23 cellular contexts compared by ENCODE assay signal in genomic region chr1:37015713-37016112, GRCh38. TPM values are rescaled to one million over a fixed set of nuclear protein-coding genes. Genes with fewer than 3 reads are reported as not detected.
DNase-seq lines count a peak whose midpoint lies in the region; ATAC-seq and TF ChIP-seq lines count a peak whose summit lies in the region.
"Had no signal": no experiment of that assay in that cellular context is flagged by ENCODE, and none has a peak within 500 bp of the region (broad histone marks: within the 10 kb centered on the region; RNA-seq: fewer than 3 reads in every experiment).

No MANE protein-coding gene starts in this region.

- H3K27me3 ChIP-seq in heart left ventricle (peaks cover 0 to 26% (median 3%) of the 10 kb centered on the region in 9 donors), mesendoderm (ENCODE audit: insufficient read depth, low read length, poor library complexity) (no peaks in the 10 kb centered on the region)
- H3K27me3 ChIP-seq: BE2C; BLaER1 treated with 17β-estradiol and CSF1 and Interleukin-3, amounts not matched to agents 10 nM and 100 nM had no signal

- H4K5ac ChIP-seq in mesendoderm (ENCODE audit: low read length): no peak overlapping the region

- TF ChIP-seq CTCF in heart left ventricle (IDR thresholded peaks at IDR 0.05) (no peak), WTC11 (IDR thresholded peaks at IDR 0.05) (no peak)

- H3K27me3 Mint-ChIP-seq in WTC11 (ENCODE audit: low read depth): 0 out of 2 replicates have a peak, but pooled peaks cover 4% of the 10 kb centered on the region

- no peaks in the 10 kb centered on the region for H3K79me1 ChIP-seq in mesendoderm (ENCODE audit: low read length)

- peak in 3 of 4 donors; percentile 41 to 74 (median 45) for ATAC-seq in heart left ventricle
- ATAC-seq in WTC11: no peak
- ATAC-seq in GM21717 (IDR thresholded peaks at IDR 0.05; ENCODE audit: unreplicated experiment): no peak
- ATAC-seq: A549, GM12878 had no signal

- POLR2A ChIA-PET in WTC11 (lab: Charles Lee): no interaction called here

- H4K8ac ChIP-seq in mesendoderm (ENCODE audit: low read depth, low read length): no peak overlapping the region

- no peaks in the 10 kb centered on the region for H3K36me3 ChIP-seq in heart left ventricle
- no peaks in the 10 kb centered on the region for H3K36me3 ChIP-seq in mesendoderm (ENCODE audit: control insufficient read depth, insufficient read depth, low read length)
- H3K36me3 ChIP-seq: BE2C; BLaER1 treated with 17β-estradiol and CSF1 and Interleukin-3, amounts not matched to agents 10 nM and 100 nM had no signal

- H3K4me3 ChIP-seq in heart left ventricle (no peak overlapping the region), mesendoderm (ENCODE audit: low read length) (no peak overlapping the region)
- H3K4me3 ChIP-seq: A549; BLaER1 treated with 17β-estradiol and CSF1 and Interleukin-3, amounts not matched to agents 10 nM and 100 nM; GM12878 had no signal

- H3K4me3 Mint-ChIP-seq in WTC11: no peak overlapping the region
- H3K4me3 Mint-ChIP-seq: CD14-positive monocyte; CD4-positive, alpha-beta T cell; CD8-positive, alpha-beta memory T cell had no signal

- H3K56ac ChIP-seq in mesendoderm (ENCODE audit: low read length): peak overlapping the region; percentile 64

- H3K9me3 Mint-ChIP-seq in WTC11: peaks cover 9% of the 10 kb centered on the region; the same call in 1 of the 2 replicates
- H3K9me3 Mint-ChIP-seq: CD4-positive, alpha-beta T cell had no signal

- H3K9me3 ChIP-seq in heart left ventricle: no peaks in the 10 kb centered on the region
- H3K9me3 ChIP-seq: A549; BE2C; BLaER1 treated with 17β-estradiol and CSF1 and Interleukin-3, amounts not matched to agents 10 nM and 100 nM had no signal

- peak overlapping the region; percentile 85 for H2AK5ac ChIP-seq in mesendoderm (ENCODE audit: low read length)

- peak overlapping the region; percentile 50 for H2BK5ac ChIP-seq in mesendoderm (ENCODE audit: low read length)

- H3K27ac ChIP-seq in heart left ventricle (no peak overlapping the region), mesendoderm (ENCODE audit: low read depth, low read length) (peak overlapping the region; percentile 74)
- H3K27ac ChIP-seq: A549; BLaER1 treated with 17β-estradiol and CSF1 and Interleukin-3, amounts not matched to agents 10 nM and 100 nM had no signal

- no peak overlapping the region for H3K4ac ChIP-seq in mesendoderm (ENCODE audit: low read depth, low read length)

- H3K9ac ChIP-seq in mesendoderm (ENCODE audit: low read length): no peak overlapping the region
- H3K9ac ChIP-seq: BLaER1 treated with 17β-estradiol and CSF1 and Interleukin-3, amounts not matched to agents 10 nM and 100 nM had no signal

- intact Hi-C loops in heart left ventricle (cut with DNase I) (no loop called here), cardiac septum (cut with DNase I) (no loop called here)

- H3K4me1 Mint-ChIP-seq in WTC11: peaks cover 7% of the 10 kb centered on the region
- H3K4me1 Mint-ChIP-seq: CD14-positive monocyte; CD8-positive, alpha-beta memory T cell had no signal

- no peak overlapping the region for H3K23ac ChIP-seq in mesendoderm (ENCODE audit: low read length)

- no peaks in the 10 kb centered on the region for H3K79me2 ChIP-seq in mesendoderm (ENCODE audit: control insufficient read depth, insufficient read depth, low read length)

- CTCF ChIA-PET in WTC11 (lab: Charles Lee): no interaction called here

- no peak for TF ChIP-seq POLR2A in heart left ventricle (IDR thresholded peaks at IDR 0.05)

- H3K4me2 ChIP-seq in mesendoderm (ENCODE audit: low read length): no peak overlapping the region
- H3K4me2 ChIP-seq: A549 had no signal

- no peak overlapping the region for H2BK120ac ChIP-seq in mesendoderm (ENCODE audit: low read depth, low read length)

- H3K18ac ChIP-seq in mesendoderm (ENCODE audit: low read length): peak overlapping the region; percentile 4

- no peaks in the 10 kb centered on the region for H3K36me3 Mint-ChIP-seq in WTC11
- H3K36me3 Mint-ChIP-seq: CD14-positive monocyte; CD8-positive, alpha-beta memory T cell had no signal

- WGBS in heart left ventricle, 4 donors: 56 to 67% (median 62%) methylated on average over 6 to 7 of the region's 7 CpGs
- WGBS in mesendoderm (ENCODE audit: extremely low coverage, insufficient coverage, low lambda C conversion rate): no CpG with 5 or more reads among the region's 7 CpGs

- H3K27ac Mint-ChIP-seq in WTC11: peak overlapping the region; percentile 85; the same call in 1 of the 2 replicates
- H3K27ac Mint-ChIP-seq: CD14-positive monocyte; CD4-positive, alpha-beta T cell; CD8-positive, alpha-beta memory T cell had no signal

- DNase-seq in heart left ventricle (no peak), cardiac septum (ENCODE audit: low spot score) (no peak), WTC11 (ENCODE audit: low spot score) (no peak), mesendoderm (no peak), ecto neural progenitor cell (ENCODE audit: low spot score) (no peak)
- DNase-seq: 8988T; ACHN; AML-193; BE2C; CD4-positive, alpha-beta T cell; CD8-positive, alpha-beta memory T cell; DMS 273 treated with DMSO at 0.1 percent for 48 hours; DMS79; EL; GDM1; GOT3; H7; HCEC 1CT had no signal

- H3K4me1 ChIP-seq in heart left ventricle: peaks cover 0 to 5% (median 0%) of the 10 kb centered on the region in 12 donors
- H3K4me1 ChIP-seq in mesendoderm (ENCODE audit: control insufficient read depth, low read depth, low read length): no peaks in the 10 kb centered on the region
- H3K4me1 ChIP-seq: A549, BE2C had no signal

- H2BK15ac ChIP-seq in mesendoderm (replicated peaks; ENCODE audit: low read depth): no peak overlapping the region

TF ChIP-seq in WTC11, 78 proteins besides CTCF, POLR2A, EP300 and RAD21:
- TF ChIP-seq ZNF121 (CRISPR knock-in tag; IDR thresholded peaks at IDR 0.05) (no peak), EMX1 (CRISPR knock-in tag; IDR thresholded peaks at IDR 0.05) (no peak), CREM (CRISPR knock-in tag; IDR thresholded peaks at IDR 0.05) (no peak), ESRRA (CRISPR knock-in tag; IDR thresholded peaks at IDR 0.05; ENCODE audit: borderline replicate concordance) (no peak), ERG (CRISPR knock-in tag; IDR thresholded peaks at IDR 0.05) (no peak), GRHL2 (CRISPR knock-in tag; IDR thresholded peaks at IDR 0.05; ENCODE audit: insufficient replicate concordance, severe bottlenecking) (no peak), NFYB (CRISPR knock-in tag; conservative IDR thresholded peaks at IDR 0.05; ENCODE audit: low read depth) (no peak), RELA (CRISPR knock-in tag; IDR thresholded peaks at IDR 0.05; ENCODE audit: borderline replicate concordance) (no peak)

RNA-seq across cellular contexts. Expression of gene GRIK3, which starts 18.6 kb away (rescaled TPM):
- total RNA-seq in heart left ventricle (1 to 10 TPM in 2 of 9 donors, under 1 TPM in 7; 0.06 to 1.6 (median 0.29) TPM), cardiac septum (0.08 TPM), WTC11 (2021) (3.7 to 5.5 TPM (median 4.3 TPM) in 3 replicates)
- polyA plus RNA-seq in heart left ventricle: under 1 TPM; 0.14 to 0.38 TPM
- 1.2 TPM for polyA plus RNA-seq in mesendoderm (2013, experiment 1 of 2)
- polyA plus RNA-seq in mesendoderm (2013, experiment 2 of 2): 1.1 TPM
- total RNA-seq: CD4-positive, alpha-beta T cell; CD8-positive, alpha-beta memory T cell; GM12878 had no signal
- polyA plus RNA-seq: A549; CD14-positive monocyte; CD8-positive, alpha-beta memory T cell; GM12878 had no signal

Comparison
In these comparisons a context has a peak if more than half of its experiments do, and no peak if none do; other contexts are left out.
1. ATAC-seq: peak in heart left ventricle (3 of 4); none in WTC11 (single experiment) and GM21717 (single experiment).